14 cellular contexts compared by ENCODE assay signal in genomic region chr7:149828357-149829309, GRCh38. TPM values are rescaled to one million over a fixed set of nuclear protein-coding genes. Genes with fewer than 3 reads are reported as not detected.
"Had no signal": no experiment of that assay in that cellular context is flagged by ENCODE, and none has a peak within 500 bp of the region (broad histone marks: within the 10 kb centered on the region; RNA-seq: fewer than 3 reads in every experiment).

No MANE protein-coding gene starts in this region.

- H3K4me3 ChIP-seq: breast epithelium, coronary artery, esophagus muscularis mucosa, gastrocnemius medialis had no signal

- H3K9me3 ChIP-seq: breast epithelium, esophagus muscularis mucosa, gastrocnemius medialis had no signal

- DNase-seq: activated CD4-positive, alpha-beta T cell treated with anti-CD3 and anti-CD28 coated beads, Interleukin-2, amount 50 U/mL, for 4 hours; activated CD8-positive, alpha-beta memory T cell treated with anti-CD3 and anti-CD28 coated beads for 24 hours; activated CD8-positive, alpha-beta memory T cell treated with anti-CD3 and anti-CD28 coated beads, Interleukin-2, amount 50 U/mL, for 4 hours; activated T-cell treated with anti-CD3 and anti-CD28 coated beads, Interleukin-2, amount 50 U/mL, for 24 hours; gastrocnemius medialis; hypothalamus; nucleus accumbens; stimulated activated CD4-positive, alpha-beta T cell treated with anti-CD3 and anti-CD28 coated beads, Interleukin-4, amount 100 ng/mL, for 1 hour; stimulated activated naive CD4-positive, alpha-beta T cell had no signal

- H3K36me3 ChIP-seq: breast epithelium, esophagus muscularis mucosa, gastrocnemius medialis had no signal

- H3K27ac ChIP-seq: breast epithelium, coronary artery, esophagus muscularis mucosa, gastrocnemius medialis, VCaP had no signal

- H3K27me3 ChIP-seq: breast epithelium, gastrocnemius medialis had no signal

- H3K4me1 ChIP-seq: breast epithelium, esophagus muscularis mucosa, gastrocnemius medialis had no signal

RNA-seq across cellular contexts. Expression of gene ZNF467, which starts 55.2 kb away (rescaled TPM):
- total RNA-seq: T-helper 2 cell treated with Interferon-gamma antibody and Interleukin-4, amounts not matched to agents 100 ng/mL and 5 ng/mL, for 36 hours had no signal
